Comparison of ENCODE assay signal across 8 cellular contexts in the genomic region with DNA sequence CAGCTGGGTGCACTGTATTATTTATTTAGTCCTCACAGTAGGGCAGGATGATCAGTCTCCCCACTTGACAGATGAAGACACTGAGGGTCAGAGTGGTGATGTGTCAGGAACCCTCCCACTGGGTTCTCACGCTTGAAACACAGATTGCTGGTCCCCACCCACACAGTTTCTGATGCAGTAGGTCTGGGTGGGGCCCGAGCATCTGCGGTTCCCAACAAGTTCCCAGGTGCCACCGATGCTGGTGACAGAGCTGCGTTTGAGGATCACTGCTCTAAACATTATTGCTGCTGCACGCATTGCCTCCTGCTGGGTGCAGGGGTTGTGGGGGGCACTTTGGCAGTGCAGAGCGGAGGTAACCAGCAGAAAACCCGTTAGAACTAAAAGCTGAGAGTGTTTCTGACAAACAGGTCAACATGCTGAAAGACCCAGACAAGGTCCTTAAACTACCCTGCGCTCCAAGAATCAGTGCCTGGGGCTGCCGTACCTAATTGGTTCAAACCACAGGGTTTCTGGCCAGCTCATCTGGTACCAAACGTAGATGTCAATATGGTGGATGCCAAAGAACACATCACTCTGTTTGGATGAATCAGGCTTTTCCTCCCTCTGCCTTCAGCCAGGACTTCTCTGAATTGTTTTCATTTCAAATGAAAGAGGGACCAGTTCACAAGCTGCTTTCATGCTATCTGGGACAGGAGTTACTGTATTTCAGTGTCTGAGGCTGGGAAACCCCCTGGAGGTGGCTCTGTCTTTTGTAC.
A peak's percentile ranks its signal among the peaks of the same experiment; 100 is the strongest.
DNase-seq lines count a peak whose midpoint lies in the region; ATAC-seq and TF ChIP-seq lines count a peak whose summit lies in the region.

No MANE protein-coding gene starts in this region.

- DNase-seq in Peyer's patch: peak in 2 of 3 donors; percentile 40 to 55
- peak; percentile 88 for DNase-seq in adipocyte (ENCODE audit: low read depth)
- DNase-seq in non-pigmented ciliary epithelial cell (ENCODE audit: low read depth): peak; percentile 69
- no peak for DNase-seq in uterus
- DNase-seq in AML-193 (lab: John Stamatoyannopoulos, UW): no peak
- DNase-seq in WERI-Rb-1: no peak

- H3K9me3 ChIP-seq in Peyer's patch (no peaks in the 10 kb centered on the region), adipocyte (ENCODE audit: control insufficient read depth, low read length) (no peaks in the 10 kb centered on the region), uterus (no peaks in the 10 kb centered on the region), WERI-Rb-1 (ENCODE audit: severe bottlenecking) (no peaks in the 10 kb centered on the region)

- intact Hi-C loops in uterus (cut with DNase I; ENCODE audit: low total_unique reads): no loop called here

- peaks cover 0 to 31% (median 2%) of the 10 kb centered on the region in 4 donors for H3K4me1 ChIP-seq in Peyer's patch
- peaks cover 54% of the 10 kb centered on the region for H3K4me1 ChIP-seq in adipocyte (ENCODE audit: control insufficient read depth, insufficient read depth, low read length)
- peaks cover 6 to 15% of the 10 kb centered on the region in 2 donors for H3K4me1 ChIP-seq in uterus

- H3K27ac ChIP-seq in Peyer's patch: peak overlapping the region in 3 of 4 donors; percentile 19 to 57 (median 28)
- peak overlapping the region; percentile 48 to 52 for H3K27ac ChIP-seq in uterus
- no peak overlapping the region for H3K27ac ChIP-seq in WERI-Rb-1

- TF ChIP-seq POLR2A in Peyer's patch (IDR thresholded peaks at IDR 0.05): no peak
- TF ChIP-seq POLR2A in uterus (IDR thresholded peaks at IDR 0.05): no peak

- peak overlapping the region; percentile 48 for H3K9ac ChIP-seq in adipocyte (ENCODE audit: low read length)

- ATAC-seq in GM19372 (IDR thresholded peaks at IDR 0.05; ENCODE audit: low read depth, unreplicated experiment): peak; percentile 59
- ATAC-seq in HG02610 (IDR thresholded peaks at IDR 0.05; ENCODE audit: unreplicated experiment): no peak

- TF ChIP-seq CTCF in Peyer's patch (IDR thresholded peaks at IDR 0.05): no peak
- no peak for TF ChIP-seq CTCF in uterus (IDR thresholded peaks at IDR 0.05)
- no peak for TF ChIP-seq CTCF in WERI-Rb-1 (IDR thresholded peaks at IDR 0.05; ENCODE audit: low read depth, low read length)

- H3K4me3 ChIP-seq in Peyer's patch (no peak overlapping the region), adipocyte (ENCODE audit: low read length) (no peak overlapping the region), uterus (no peak overlapping the region), WERI-Rb-1 (ENCODE audit: low read depth, low read length) (no peak overlapping the region)

- no peaks in the 10 kb centered on the region for H3K36me3 ChIP-seq in Peyer's patch
- H3K36me3 ChIP-seq in adipocyte (ENCODE audit: control insufficient read depth, insufficient read depth, low read length, severe bottlenecking): peaks cover 14% of the 10 kb centered on the region
- no peaks in the 10 kb centered on the region for H3K36me3 ChIP-seq in uterus
- peaks cover 5% of the 10 kb centered on the region for H3K36me3 ChIP-seq in WERI-Rb-1

- no peaks in the 10 kb centered on the region for H3K27me3 ChIP-seq in Peyer's patch
- no peaks in the 10 kb centered on the region for H3K27me3 ChIP-seq in adipocyte (replicated peaks; ENCODE audit: control insufficient read depth, insufficient read depth, low read length)
- no peaks in the 10 kb centered on the region for H3K27me3 ChIP-seq in uterus
- H3K27me3 ChIP-seq in WERI-Rb-1 (ENCODE audit: insufficient read depth, low read depth, severe bottlenecking): no peaks in the 10 kb centered on the region

Comparison
In these comparisons a context has a peak if more than half of its experiments do, and no peak if none do; other contexts are left out.
1. DNase-seq: peak in Peyer's patch (2 of 3), adipocyte (single experiment) and non-pigmented ciliary epithelial cell (single experiment); none in uterus (0 of 2), AML-193 (0 of 2) and WERI-Rb-1 (single experiment).